30 cellular contexts compared by ENCODE assay signal in genomic region chrX:139851730-139852129, GRCh38.
DNase-seq lines count a peak whose midpoint lies in the region; ATAC-seq and TF ChIP-seq lines count a peak whose summit lies in the region.
"Had no signal": no experiment of that assay in that cellular context is flagged by ENCODE, and none has a peak within 500 bp of the region (broad histone marks: within the 10 kb centered on the region; RNA-seq: fewer than 3 reads in every experiment).

No MANE protein-coding gene starts in this region.

- H3K14ac ChIP-seq in IMR-90 (replicated peaks; ENCODE audit: low read depth, low read length) = no peak overlapping the region

- no peak for TF ChIP-seq EP300 in ovary (IDR thresholded peaks at IDR 0.05)

- no peak overlapping the region for H2AK5ac ChIP-seq in IMR-90 (ENCODE audit: low read depth, low read length)

- H4K8ac ChIP-seq in IMR-90 (ENCODE audit: low read depth in 2 of 2, low read length in 2 of 2) = no peak overlapping the region

- DNase-seq in BJ (ENCODE audit: low read depth) (peak; percentile 11), IMR-90 (peak; percentile 76), brain pericyte (ENCODE audit: low read depth, low spot score) (peak; percentile 1), osteoblast (ENCODE audit: insufficient read length, low spot score, missing footprints) (peak; percentile 29), ovary (no peak)
- no peak for DNase-seq in activated CD4-positive, alpha-beta T cell treated with anti-CD3 and anti-CD28 coated beads, Interleukin-2, amount 50 U/mL, for 1 hour
- DNase-seq: activated CD4-positive, alpha-beta memory T cell treated with anti-CD3 and anti-CD28 coated beads for 36 hours; activated CD8-positive, alpha-beta memory T cell treated with anti-CD3 and anti-CD28 coated beads, Interleukin-2, amount 50 U/mL, for 4 hours; activated naive CD4-positive, alpha-beta T cell treated with anti-CD3 and anti-CD28 coated beads, Interleukin-2, amount 10 ng/mL, durations not matched to agents 7 days and 5 days; adrenal gland; Calu3; DMS79 treated with DMSO at 0.1 percent for 48 hours; effector CD4-positive, alpha-beta T cell; glutamatergic neuron; islet precursor cell; left ventricle myocardium superior; NCI-H1417; NCI-H2029; NCI-H526; NK-92 treated with Interleukin-12 subunit alpha and Interleukin-12 subunit beta, amount 100 ng/mL, for 24 hours; sigmoid colon; stimulated activated CD4-positive, alpha-beta T cell treated with anti-CD3 and anti-CD28 coated beads, Interleukin-4, amount 100 ng/mL, for 24 hours; T-helper 2 cell; transverse colon had no signal

- CTCF ChIA-PET in BJ (lab: Yijun Ruan, JAX) (no interaction called here), IMR-90 (lab: Yijun Ruan, JAX) (no interaction called here)

- H2AK9ac ChIP-seq in IMR-90 (replicated peaks; ENCODE audit: low read depth, low read length, poor library complexity) = no peak overlapping the region

- H3K36me3 ChIP-seq in BJ (ENCODE audit: control insufficient read depth, insufficient read depth, low read length) = no peaks in the 10 kb centered on the region
- H3K36me3 ChIP-seq in IMR-90 (ENCODE audit: control insufficient read depth, insufficient read depth, low read length) = no peaks in the 10 kb centered on the region
- H3K36me3 ChIP-seq in osteoblast (ENCODE audit: insufficient read depth, low read length) = no peaks in the 10 kb centered on the region
- H3K36me3 ChIP-seq in ovary = no peaks in the 10 kb centered on the region
- H3K36me3 ChIP-seq: adrenal gland, prostate gland, sigmoid colon, transverse colon had no signal

- WGBS in IMR-90 (ENCODE audit: extremely low coverage in 2 of 2, insufficient read length in 1 of 2), 2 experiments = no CpG with 5 or more reads among the region's 3 CpGs
- 93 to 99% (median 96%) methylated on average over 3 of the region's 3 CpGs for WGBS in ovary, 3 donors

- H3K9me1 ChIP-seq in IMR-90 (ENCODE audit: insufficient read depth, low read length) = 0 out of 2 replicates have a peak, but pooled peaks cover 7% of the 10 kb centered on the region

- peak; percentile 72 for ATAC-seq in IMR-90 (ENCODE audit: low read depth)
- ATAC-seq in HG02763 (IDR thresholded peaks at IDR 0.05; ENCODE audit: unreplicated experiment) = no peak
- no peak for ATAC-seq in HG02623 (IDR thresholded peaks at IDR 0.05; ENCODE audit: unreplicated experiment)
- ATAC-seq: left ventricle myocardium superior had no signal

- no peak for TF ChIP-seq POLR2A in IMR-90 (IDR thresholded peaks at IDR 0.05; ENCODE audit: low read depth, low read length)
- TF ChIP-seq POLR2A in ovary (IDR thresholded peaks at IDR 0.05) = no peak

- no peak overlapping the region for H2BK20ac ChIP-seq in IMR-90 (ENCODE audit: low read depth, low read length)

- TF ChIP-seq RAD21 in IMR-90 (IDR thresholded peaks at IDR 0.05; ENCODE audit: low read length) = no peak

- no peak overlapping the region for H2BK5ac ChIP-seq in IMR-90 (ENCODE audit: low read depth, low read length, poor library complexity, severe bottlenecking)

- H3K27me3 ChIP-seq in BJ (ENCODE audit: control insufficient read depth, insufficient read depth, low read length) (no peaks in the 10 kb centered on the region), IMR-90 (ENCODE audit: control insufficient read depth, insufficient read depth, low read length) (no peaks in the 10 kb centered on the region), osteoblast (ENCODE audit: insufficient read depth, low read length) (no peaks in the 10 kb centered on the region), ovary (no peaks in the 10 kb centered on the region)
- H3K27me3 ChIP-seq: adrenal gland, sigmoid colon, transverse colon had no signal

- no peak overlapping the region for H3K18ac ChIP-seq in IMR-90 (ENCODE audit: low read depth, low read length)

- no peak overlapping the region for H3K23ac ChIP-seq in IMR-90 (ENCODE audit: low read depth, low read length)

- H3K9ac ChIP-seq in IMR-90 (ENCODE audit: low read depth, low read length) = no peak overlapping the region

- TF ChIP-seq CTCF in BJ (IDR thresholded peaks at IDR 0.05; ENCODE audit: insufficient read depth, low read depth, low read length) (no peak), IMR-90 (conservative IDR thresholded peaks at IDR 0.05; ENCODE audit: low read depth, low read length) (no peak), osteoblast (IDR thresholded peaks at IDR 0.05; ENCODE audit: extremely low read depth, low read depth, low read length) (no peak), ovary (IDR thresholded peaks at IDR 0.05) (no peak)

- H3K4me3 ChIP-seq in BJ (ENCODE audit: low read depth, low read length) (no peak overlapping the region), IMR-90 (ENCODE audit: insufficient read depth, low read depth, low read length) (no peak overlapping the region), osteoblast (ENCODE audit: insufficient read depth, low read length) (no peak overlapping the region), ovary (no peak overlapping the region)
- H3K4me3 ChIP-seq: adrenal gland, GM23338, prostate gland, sigmoid colon, SK-N-MC, transverse colon had no signal

- peaks cover 0 to 18% of the 10 kb centered on the region in 2 experiments for H3K79me1 ChIP-seq in IMR-90 (ENCODE audit: low read depth in 1 of 2, low read length in 2 of 2)

- H4K20me1 ChIP-seq in IMR-90 (ENCODE audit: insufficient read depth, low read length) (peaks cover 3% of the 10 kb centered on the region), osteoblast (ENCODE audit: insufficient read depth, low read length) (peaks cover 2% of the 10 kb centered on the region)

- H3K4me2 ChIP-seq in IMR-90 (ENCODE audit: low read depth, low read length) (no peak overlapping the region), osteoblast (ENCODE audit: insufficient read depth, low read length) (no peak overlapping the region)

- H3K4me1 ChIP-seq in IMR-90 (ENCODE audit: control insufficient read depth, insufficient read depth, low read length) (peaks cover 1% of the 10 kb centered on the region; the same call in 1 of the 2 replicates), osteoblast (ENCODE audit: insufficient read depth, low read length) (peaks cover 7% of the 10 kb centered on the region), ovary (ENCODE audit: insufficient read depth) (no peaks in the 10 kb centered on the region)
- H3K4me1 ChIP-seq: adrenal gland, prostate gland, transverse colon had no signal

- dilution Hi-C loops in IMR-90 (cut with HindIII; ENCODE audit: low sequenced_read_pairs, unreplicated experiment) = no loop called here

- intact Hi-C loops in IMR-90 (cut with micrococcal nuclease) (no loop called here), ovary (cut with DNase I) (no loop called here)

- H4K91ac ChIP-seq in IMR-90 (ENCODE audit: insufficient read depth, low read depth, low read length) = no peak overlapping the region

- H2BK15ac ChIP-seq in IMR-90 (ENCODE audit: low read depth, low read length) = no peak overlapping the region

- H3K4ac ChIP-seq in IMR-90 (ENCODE audit: low read depth, low read length) = no peak overlapping the region

- POLR2A ChIA-PET in BJ (lab: Charles Lee) = no interaction called here
- POLR2A ChIA-PET in IMR-90 (lab: Charles Lee; ENCODE audit: unreplicated experiment) = interaction anchor here (0.6 kb wide), 1 partner anchor 61 kb away, joined by 4 read pairs; no protein-coding TSS in a partner anchor

- no peak overlapping the region for H2AFZ ChIP-seq in IMR-90 (replicated peaks; ENCODE audit: low read length, poor library complexity)
- no peak overlapping the region for H2AFZ ChIP-seq in osteoblast (ENCODE audit: low read length)
- H2AFZ ChIP-seq: GM23338 had no signal

- in situ Hi-C loops in IMR-90 (cut with MboI; ENCODE audit: low sequenced_read_pairs) = no loop called here

- no peak overlapping the region for H2BK120ac ChIP-seq in IMR-90 (ENCODE audit: low read depth, low read length)

- H3K27ac ChIP-seq in IMR-90 (ENCODE audit: insufficient read depth, low read length) (no peak overlapping the region), osteoblast (ENCODE audit: low read depth, low read length) (peak overlapping the region; percentile 48), ovary (no peak overlapping the region)
- H3K27ac ChIP-seq: adrenal gland, C4-2B, prostate gland, sigmoid colon, SK-N-MC, transverse colon had no signal

- BruUV-seq in IMR-90 (replicated peaks; lab: Mats Ljungman, UMichigan) = no TSS peak

- H3K56ac ChIP-seq in IMR-90 (ENCODE audit: extremely low read depth, insufficient read depth, low read length) = no peak overlapping the region

- peaks cover 20% of the 10 kb centered on the region for H3K79me2 ChIP-seq in osteoblast (ENCODE audit: insufficient read depth, low read length)

- no peak overlapping the region for H4K5ac ChIP-seq in IMR-90 (ENCODE audit: low read depth, low read length)

- no peaks in the 10 kb centered on the region for H3K9me3 ChIP-seq in IMR-90 (ENCODE audit: control insufficient read depth, insufficient read depth, low read length)
- H3K9me3 ChIP-seq in osteoblast (ENCODE audit: low read depth, low read length) = no peaks in the 10 kb centered on the region
- no peaks in the 10 kb centered on the region for H3K9me3 ChIP-seq in ovary
- H3K9me3 ChIP-seq: adrenal gland, prostate gland, sigmoid colon, transverse colon had no signal

TF ChIP-seq in IMR-90, 13 proteins besides CTCF, POLR2A, EP300 and RAD21 (continues in another document):
- TF ChIP-seq NFE2L2 (IDR thresholded peaks at IDR 0.05; ENCODE audit: low read depth, low read length) = no peak
- no peak for TF ChIP-seq BHLHE40 (IDR thresholded peaks at IDR 0.05; ENCODE audit: low read depth, low read length)
- TF ChIP-seq SMC3 (IDR thresholded peaks at IDR 0.05; ENCODE audit: low read depth, low read length) = no peak
- TF ChIP-seq FOS (IDR thresholded peaks at IDR 0.05; ENCODE audit: low read depth, low read length) = no peak
- no peak for TF ChIP-seq ELK1 (IDR thresholded peaks at IDR 0.05; ENCODE audit: borderline replicate concordance, low read depth, low read length)
- no peak for TF ChIP-seq MXI1 (IDR thresholded peaks at IDR 0.05; ENCODE audit: borderline replicate concordance, low read depth, low read length)
- no peak for TF ChIP-seq USF2 (IDR thresholded peaks at IDR 0.05; ENCODE audit: low read depth, low read length)

Comparison
In these comparisons a context has a peak if more than half of its experiments do, and no peak if none do; other contexts are left out.
1. DNase-seq: peak in BJ (single experiment), IMR-90 (single experiment), brain pericyte (single experiment) and osteoblast (single experiment); none in activated CD4-positive, alpha-beta T cell treated with anti-CD3 and anti-CD28 coated beads, Interleukin-2, amount 50 U/mL, for 1 hour (single experiment) and ovary (0 of 5).